8 cellular contexts compared by ENCODE assay signal in the genomic region with DNA sequence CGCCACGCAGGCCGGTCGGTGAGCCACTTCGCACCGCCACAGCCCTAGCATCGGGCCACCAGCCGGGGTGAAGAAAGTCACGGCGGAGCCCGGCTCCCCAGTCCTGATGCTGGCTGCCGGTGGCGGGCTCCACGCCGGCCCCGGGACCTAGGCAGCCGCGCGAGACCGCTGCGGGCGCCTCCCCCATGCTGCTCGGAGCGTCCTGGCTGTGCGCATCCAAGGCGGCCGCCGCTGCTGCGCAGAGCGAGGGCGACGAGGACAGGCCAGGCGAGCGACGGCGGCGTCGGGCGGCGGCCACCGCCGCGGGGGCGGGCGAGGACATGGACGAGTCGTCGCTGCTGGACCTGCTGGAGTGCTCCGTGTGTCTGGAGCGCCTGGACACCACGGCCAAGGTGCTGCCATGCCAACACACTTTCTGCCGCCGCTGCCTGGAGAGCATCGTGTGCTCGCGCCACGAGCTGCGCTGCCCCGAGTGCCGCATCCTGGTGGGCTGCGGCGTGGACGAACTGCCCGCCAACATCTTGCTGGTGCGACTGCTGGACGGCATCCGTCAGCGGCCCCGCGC. TPM values are rescaled to one million over a fixed set of nuclear protein-coding genes. Genes with fewer than 3 reads are reported as not detected.
DNase-seq lines count a peak whose midpoint lies in the region; ATAC-seq, FAIRE-seq and TF ChIP-seq lines count a peak whose summit lies in the region.

No MANE protein-coding gene starts in this region.

- peak overlapping the region; percentile 75 for H3K9ac ChIP-seq in PC-3 (ENCODE audit: low read length)

- intact Hi-C loops in PC-3 (cut with micrococcal nuclease): loop anchor here (2.0 to 10.0 kb wide), 3 partner anchors 203 to 365 kb away; no protein-coding TSS in a partner anchor
- intact Hi-C loops in left colon (cut with DNase I, micrococcal nuclease): loop anchor here (5.0 kb wide), 2 partner anchors 373 to 378 kb away; no protein-coding TSS in a partner anchor

- H3K27ac ChIP-seq in PC-3 (ENCODE audit: low read length): no peak overlapping the region

- peaks cover 45% of the 10 kb centered on the region for H3K4me1 ChIP-seq in PC-3 (ENCODE audit: insufficient read depth, low read length)

- peak overlapping the region; percentile 95 for H3K4me2 ChIP-seq in PC-3 (ENCODE audit: low read length)

- peak overlapping the region; percentile 91 for H3K4me3 ChIP-seq in PC-3 (ENCODE audit: low read length)
- H3K4me3 ChIP-seq in bronchial epithelial cell (ENCODE audit: low read depth, low read length): peak overlapping the region; percentile 45

- POLR2A ChIA-PET in PC-3 (lab: Charles Lee; ENCODE audit: unreplicated experiment): no interaction called here

- H2AFZ ChIP-seq in PC-3 (ENCODE audit: low read length): peak overlapping the region; percentile 87; the same call in 1 of the 2 replicates

- TF ChIP-seq CTCF in PC-3 (conservative IDR thresholded peaks at IDR 0.05; ENCODE audit: low read depth, low read length): no peak
- no peak for TF ChIP-seq CTCF in bronchial epithelial cell (IDR thresholded peaks at IDR 0.05; ENCODE audit: insufficient read depth, low read length, severe bottlenecking)

- ATAC-seq in PC-3: peak; percentile 7
- peak; percentile 62 for ATAC-seq in left colon
- no peak for ATAC-seq in GM18867 (IDR thresholded peaks at IDR 0.05; ENCODE audit: unreplicated experiment)

- H3K27me3 ChIP-seq in PC-3 (ENCODE audit: low read length) (no peaks in the 10 kb centered on the region), bronchial epithelial cell (ENCODE audit: control insufficient read depth, insufficient read depth, low read length) (peaks cover 12% of the 10 kb centered on the region)

- no TSS peak for BruUV-seq in PC-3 (replicated peaks; lab: Mats Ljungman, UMichigan)

- DNase-seq in NCI-H1092 treated with DMSO at 0.1 percent for 48 hours (lab: John Stamatoyannopoulos, UW): peak; percentile 20
- DNase-seq in NCI-H1092 (lab: John Stamatoyannopoulos, UW): no peak
- peak; percentile 38 for DNase-seq in PC-3
- DNase-seq in bronchial epithelial cell (ENCODE audit: low read depth): no peak
- DNase-seq in left colon: peak in 1 of 2 donors; percentile 31
- DNase-seq in stimulated activated CD4-positive, alpha-beta T cell treated with anti-CD3 and anti-CD28 coated beads, TNF-alpha, amount 100 ng/mL, for 4 hours (ENCODE audit: low read depth in 3 of 3): peak in 2 of 3 experiments; percentile 13 to 31
- DNase-seq in NCI-H524 treated with DMSO at 0.1 percent for 48 hours (lab: John Stamatoyannopoulos, UW): no peak

- H3K36me3 ChIP-seq in PC-3 (ENCODE audit: low read depth, low read length) (no peaks in the 10 kb centered on the region), bronchial epithelial cell (ENCODE audit: control insufficient read depth, insufficient read depth, low read length) (no peaks in the 10 kb centered on the region)

- H3K9me2 ChIP-seq in PC-3 (replicated peaks; ENCODE audit: low read length): no peaks in the 10 kb centered on the region

- peaks cover 62% of the 10 kb centered on the region for H3K79me2 ChIP-seq in PC-3 (ENCODE audit: low read length)

- CTCF ChIA-PET in PC-3 (lab: Charles Lee): no interaction called here

- no peak for FAIRE-seq in bronchial epithelial cell (lab: Jason Lieb, UNC)

- no peaks in the 10 kb centered on the region for H3K9me3 ChIP-seq in PC-3 (ENCODE audit: low read length)

- peaks cover 9% of the 10 kb centered on the region for H3F3A ChIP-seq in PC-3 (ENCODE audit: low read length, unreplicated experiment)

- peaks cover 38% of the 10 kb centered on the region for H4K20me1 ChIP-seq in PC-3 (ENCODE audit: low read length)

RNA-seq across cellular contexts. Expression of a gene that starts 0.4 kb away (rescaled TPM):
- total RNA-seq in PC-3 (2014; rRNA removed): 11.7 and 16.3 TPM in 2 replicates
- under 0.01 and 0.51 TPM in 2 replicates for total RNA-seq in bronchial epithelial cell
- total RNA-seq in left colon: 1 to 10 TPM; 1.3 to 2.7 TPM

Comparison
In these comparisons a context has a peak if more than half of its experiments do, and no peak if none do; other contexts are left out.
1. DNase-seq: peak in NCI-H1092 treated with DMSO at 0.1 percent for 48 hours (single experiment), PC-3 (single experiment) and stimulated activated CD4-positive, alpha-beta T cell treated with anti-CD3 and anti-CD28 coated beads, TNF-alpha, amount 100 ng/mL, for 4 hours (2 of 3); none in NCI-H1092 (single experiment), bronchial epithelial cell (single experiment) and NCI-H524 treated with DMSO at 0.1 percent for 48 hours (single experiment).